In genomic region chrX:42603016-42603415, GRCh38 we compare ENCODE assay signal across 20 cellular contexts.
"Had no signal": no experiment of that assay in that cellular context is flagged by ENCODE, and none has a peak within 500 bp of the region (broad histone marks: within the 10 kb centered on the region; RNA-seq: fewer than 3 reads in every experiment).

No MANE protein-coding gene starts in this region.

- H3K9me3 ChIP-seq: SK-N-SH had no signal

- H3K9ac ChIP-seq: SK-N-SH had no signal

- FAIRE-seq: HTR-8/SVneo, RCC 7860 had no signal

- H3K27ac ChIP-seq: HL-60 had no signal

- DNase-seq: KBM-7, MV-4-11, NCI-H1048, NCI-H1436, NCI-H187, NCI-H2029, NCI-H2081 treated with DMSO at 0.1 percent for 48 hours, NCI-H2171, NCI-H446, NCI-H510A, NCI-H524 treated with DMSO at 0.1 percent for 48 hours, NCI-H69, NCI-H774, RPMI8226, SHP77, SK-N-SH, SW 1271 had no signal
